In the genomic region with DNA sequence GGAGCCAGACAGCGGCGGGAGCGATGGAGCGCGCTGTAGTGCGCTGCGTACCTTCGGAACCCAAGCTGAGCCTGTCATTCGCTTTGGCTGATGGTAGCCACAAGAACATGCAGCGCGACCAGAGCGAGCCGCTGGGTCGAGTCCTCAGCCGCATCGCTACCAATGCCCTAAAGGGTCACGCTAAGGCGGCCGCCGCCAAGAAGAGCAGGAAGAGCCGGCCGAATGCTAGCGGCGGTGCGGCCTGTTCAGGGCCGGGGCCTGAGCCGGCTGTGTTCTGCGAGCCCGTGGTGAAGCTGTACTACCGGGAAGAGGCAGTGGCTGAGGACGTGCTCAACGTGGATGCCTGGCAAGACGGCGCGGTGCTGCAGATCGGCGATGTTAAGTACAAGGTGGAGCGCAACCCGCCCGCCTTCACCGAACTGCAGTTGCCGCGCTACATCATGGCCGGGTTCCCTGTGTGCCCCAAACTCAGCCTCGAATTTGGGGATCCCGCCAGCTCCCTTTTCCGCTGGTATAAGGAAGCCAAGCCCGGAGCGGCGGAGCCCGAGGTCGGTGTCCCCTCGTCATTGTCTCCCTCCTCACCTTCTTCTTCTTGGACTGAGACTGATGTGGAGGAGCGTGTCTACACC, we compare ENCODE assay signal across 8 cellular contexts. TPM values are rescaled to one million over a fixed set of nuclear protein-coding genes. Genes with fewer than 3 reads are reported as not detected.
DNase-seq lines count a peak whose midpoint lies in the region; ATAC-seq and TF ChIP-seq lines count a peak whose summit lies in the region.

No MANE protein-coding gene starts in this region.

- intact Hi-C loops in OCI-LY7 (cut with micrococcal nuclease; ENCODE audit: unreplicated experiment) = loop anchor here (1.0 to 10.0 kb wide), 4 partner anchors 41 to 382 kb away; a partner anchor contains a TSS

- peak overlapping the region; percentile 88 for H3K9ac ChIP-seq in smooth muscle cell (ENCODE audit: low read depth)

- H4K20me1 ChIP-seq in OCI-LY7 (ENCODE audit: insufficient read depth, low read length) = peaks cover 26% of the 10 kb centered on the region
- H4K20me1 ChIP-seq in smooth muscle cell (ENCODE audit: low read depth) = peaks cover 28% of the 10 kb centered on the region

- H3K36me3 ChIP-seq in OCI-LY7 (ENCODE audit: insufficient read depth, low read length) = peaks cover 41% of the 10 kb centered on the region
- peaks cover 4% of the 10 kb centered on the region; the same call in 1 of the 2 replicates for H3K36me3 ChIP-seq in iPS DF 6.9 (ENCODE audit: control insufficient read depth, insufficient read depth, low read length)
- H3K36me3 ChIP-seq in smooth muscle cell (ENCODE audit: low read depth) = no peaks in the 10 kb centered on the region

- BruUV-seq in OCI-LY7 (replicated peaks; lab: Mats Ljungman, UMichigan) = no TSS peak

- DNase-seq in NCI-H82 (lab: John Stamatoyannopoulos, UW) (peak; percentile 49), NCI-H82 treated with DMSO at 0.1 percent for 48 hours (lab: John Stamatoyannopoulos, UW; ENCODE audit: unreplicated experiment) (no peak), OCI-LY7 (ENCODE audit: low spot score) (peak; percentile 60), iPS DF 6.9 (ENCODE audit: low read depth, low spot score) (no peak), smooth muscle cell (lab: John Stamatoyannopoulos, UW; ENCODE audit: unreplicated experiment) (no peak), NCI-H2196 (lab: John Stamatoyannopoulos, UW; ENCODE audit: unreplicated experiment) (no peak)

- H3K79me2 ChIP-seq in OCI-LY7 (ENCODE audit: insufficient read depth, low read depth, low read length) (peaks cover 58% of the 10 kb centered on the region), smooth muscle cell (ENCODE audit: low read depth) (peaks cover 33% of the 10 kb centered on the region)

- peaks cover 3% of the 10 kb centered on the region for H3F3A ChIP-seq in smooth muscle cell (ENCODE audit: low read depth)

- POLR2A ChIA-PET in OCI-LY7 (lab: Charles Lee) = interaction anchor here (0.6 to 2.7 kb wide), 6 partner anchors 9 to 318 kb away, joined by 3 to 7 read pairs (median 4); a partner anchor contains a TSS

- H3K4me1 ChIP-seq in OCI-LY7 (ENCODE audit: insufficient read depth, low read length, poor library complexity, severe bottlenecking) (peaks cover 37% of the 10 kb centered on the region), iPS DF 6.9 (ENCODE audit: control insufficient read depth, insufficient read depth, low read length) (peaks cover 4% of the 10 kb centered on the region; the same call in 1 of the 2 replicates), smooth muscle cell (ENCODE audit: low read depth) (peaks cover 7% of the 10 kb centered on the region)

- no peaks in the 10 kb centered on the region for H3K9me2 ChIP-seq in OCI-LY7 (ENCODE audit: insufficient read depth, low read length)

- TF ChIP-seq CTCF in OCI-LY7 (conservative IDR thresholded peaks at IDR 0.05; ENCODE audit: low read length) (no peak), smooth muscle cell (IDR thresholded peaks at IDR 0.05; ENCODE audit: borderline replicate concordance, insufficient read depth, poor library complexity, severe bottlenecking) (no peak)

- CTCF ChIA-PET in OCI-LY7 (lab: Charles Lee; ENCODE audit: unreplicated experiment) = no interaction called here

- H3K27me3 ChIP-seq in iPS DF 6.9 (ENCODE audit: control insufficient read depth, insufficient read depth, low read length) (no peaks in the 10 kb centered on the region), smooth muscle cell (ENCODE audit: low read depth) (no peaks in the 10 kb centered on the region)

- H3K9me3 ChIP-seq in OCI-LY7 (ENCODE audit: low read length) = no peaks in the 10 kb centered on the region
- H3K9me3 ChIP-seq in iPS DF 6.9 (ENCODE audit: control insufficient read depth, insufficient read depth, low read length) = no peaks in the 10 kb centered on the region
- H3K9me3 ChIP-seq in smooth muscle cell (replicated peaks; ENCODE audit: low read depth) = no peaks in the 10 kb centered on the region

- H2AFZ ChIP-seq in OCI-LY7 (ENCODE audit: low read length) = peak overlapping the region; percentile 90; the same call in 1 of the 2 replicates
- H2AFZ ChIP-seq in smooth muscle cell (ENCODE audit: low read depth) = peak overlapping the region; percentile 36

- peak; percentile 27 for ATAC-seq in HG02610 (IDR thresholded peaks at IDR 0.05; ENCODE audit: unreplicated experiment)

- H3K27ac ChIP-seq in OCI-LY7 (ENCODE audit: low read depth, low read length, poor library complexity, severe bottlenecking) (peak overlapping the region; percentile 77), adipose tissue (ENCODE audit: low read depth, low read length) (peak overlapping the region; percentile 70), iPS DF 6.9 (ENCODE audit: low read length) (no peak overlapping the region), smooth muscle cell (ENCODE audit: low read depth) (peak overlapping the region; percentile 56)

- H3K4me2 ChIP-seq in OCI-LY7 (ENCODE audit: low read length) = peak overlapping the region; percentile 87
- peak overlapping the region; percentile 94 for H3K4me2 ChIP-seq in smooth muscle cell

- WGBS in adipose tissue, 3 donors = 0% methylated on average over 47 to 54 of the region's 54 CpGs
- WGBS in iPS DF 6.9 (ENCODE audit: insufficient coverage, insufficient read length) = no CpG with 5 or more reads among the region's 54 CpGs
- WGBS in smooth muscle cell (ENCODE audit: low lambda C conversion rate) = 2% methylated on average over 54 of the region's 54 CpGs

- H3K4me3 ChIP-seq in OCI-LY7 (ENCODE audit: low read depth, low read length, poor library complexity, severe bottlenecking) (peak overlapping the region; percentile 78), iPS DF 6.9 (ENCODE audit: low read length) (peak overlapping the region; percentile 71), smooth muscle cell (peak overlapping the region; percentile 84)

RNA-seq across cellular contexts. Expression of a gene that starts 0.5 kb away (rescaled TPM):
- total RNA-seq in OCI-LY7 (2014; rRNA removed; shearing (Covaris generic)) = 15.2 and 19.3 TPM in 2 replicates
- total RNA-seq in OCI-LY7 (2022) (25.6 and 29.7 TPM in 2 replicates), smooth muscle cell (8.6 and 10.8 TPM in 2 replicates)
- polyA plus RNA-seq in adipose tissue (10 to 100 TPM in 1 of 3 donors, 1 to 10 TPM in 2; 3.0 to 11.2 (median 4.7) TPM), smooth muscle cell (6.7 and 7.8 TPM in 2 replicates)

RNA-seq across cellular contexts. Expression of a gene that starts 12.4 kb away (rescaled TPM):
- total RNA-seq in OCI-LY7 (2014; rRNA removed; shearing (Covaris generic)) = not detected in 2 replicates
- 0.21 TPM in 1 of 2 replicates, not detected in the other for total RNA-seq in OCI-LY7 (2022)
- under 1 TPM; under 0.01 to 0.22 (median 0.03) TPM for polyA plus RNA-seq in adipose tissue
- total RNA-seq in smooth muscle cell = under 0.01 and 0.27 TPM in 2 replicates
- polyA plus RNA-seq in smooth muscle cell = 0.18 TPM in 1 of 2 replicates, not detected in the other

RNA-seq across cellular contexts. Expression of a gene that starts 40.6 kb away (rescaled TPM):
- 26.6 and 34.9 TPM in 2 replicates for total RNA-seq in OCI-LY7 (2014; rRNA removed; shearing (Covaris generic))
- total RNA-seq in OCI-LY7 (2022) = 51.9 and 58.0 TPM in 2 replicates
- polyA plus RNA-seq in adipose tissue = 100 to 1,000 TPM in 2 of 3 donors, 10 to 100 TPM in 1; 82.2 to 258 (median 131) TPM
- total RNA-seq in smooth muscle cell = 688 and 774 TPM in 2 replicates
- 574 and 688 TPM in 2 replicates for polyA plus RNA-seq in smooth muscle cell

Comparison
In these comparisons a context has a peak if more than half of its experiments do, and no peak if none do; other contexts are left out.
1. DNase-seq: peak in NCI-H82 (single experiment) and OCI-LY7 (single experiment); none in NCI-H82 treated with DMSO at 0.1 percent for 48 hours (single experiment), iPS DF 6.9 (single experiment), smooth muscle cell (single experiment) and NCI-H2196 (single experiment).
2. RNA of a gene that starts 40.6 kb away (total RNA-seq): 688 to 774 TPM in smooth muscle cell; 26.6 to 58.0 TPM in OCI-LY7; every median in the first group is over 10 times any median in the second.
3. Peak in every context shown above with its lines, with median percentiles within 50 percentile points of each other: H3K4me3 ChIP-seq.